ENCODE assay signal across 1 cellular context in the genomic region with DNA sequence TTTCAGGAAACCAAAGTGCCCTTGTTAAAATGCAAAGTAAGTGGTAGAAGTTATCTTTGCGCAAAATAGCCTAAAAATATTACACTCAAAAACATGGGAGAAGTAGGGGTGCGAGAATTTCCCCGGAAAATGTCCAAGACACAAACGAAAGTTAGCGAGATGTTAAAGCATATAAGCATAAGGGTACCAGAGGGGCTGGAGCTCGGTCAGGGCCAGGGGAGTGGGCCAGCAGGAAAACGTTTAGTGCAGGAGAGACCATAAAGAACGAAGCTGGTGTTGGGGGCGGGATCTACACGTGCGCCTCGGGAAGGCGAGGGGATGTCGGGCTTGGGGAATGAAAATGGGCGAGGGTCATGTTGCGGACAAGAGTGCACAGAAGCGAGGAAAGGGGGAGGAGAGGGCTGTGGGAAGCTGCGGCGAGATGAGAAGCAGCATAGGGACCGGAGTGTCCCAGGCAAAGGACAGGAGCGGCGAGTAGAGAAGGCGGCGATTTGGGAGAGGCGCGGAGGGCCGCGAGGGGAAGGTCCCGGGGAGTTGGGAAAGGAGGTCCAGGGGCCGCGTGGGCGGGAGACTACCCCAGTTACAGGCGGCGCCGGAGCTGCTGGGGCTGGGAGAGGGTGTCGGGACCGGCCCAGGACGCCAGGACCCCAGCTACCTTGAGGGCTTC.
TF ChIP-seq lines count a peak whose summit lies in the region.

No MANE protein-coding gene starts in this region.

TF ChIP-seq in K562, 482 proteins besides CTCF, POLR2A, EP300 and RAD21 (continued from another document and continues in another):
- TF ChIP-seq POLR2AphosphoS5 (IDR thresholded peaks at IDR 0.05; ENCODE audit: control insufficient read depth, insufficient read depth, low read depth, low read length), result no peak
- TF ChIP-seq ARNT (IDR thresholded peaks at IDR 0.05), result peak; percentile 57 to 72; a peak in 2 of 4 replicates
- 0 out of 2 replicates have a peak, but pooled peaks have one; percentile 27 for TF ChIP-seq SNIP1 (IDR thresholded peaks at IDR 0.05; ENCODE audit: low read depth)
- no peak for TF ChIP-seq RBM39 (optimal IDR thresholded peaks at IDR 0.05; ENCODE audit: low read depth, low read length)
- no peak for TF ChIP-seq FOXJ2 (tag; IDR thresholded peaks at IDR 0.05)
- no peak for TF ChIP-seq ZNF717 (CRISPR knock-in tag; IDR thresholded peaks at IDR 0.05)
- TF ChIP-seq CBX5 (IDR thresholded peaks at IDR 0.05; ENCODE audit: borderline replicate concordance, low read depth), result no peak
- no peak for TF ChIP-seq SRF (CRISPR knock-in tag; IDR thresholded peaks at IDR 0.05)
- TF ChIP-seq GTF2E2 (tag; IDR thresholded peaks at IDR 0.05), result 0 out of 2 replicates have a peak, but pooled peaks have one; percentile 18
- no peak for TF ChIP-seq XRCC5 (IDR thresholded peaks at IDR 0.05; ENCODE audit: low read depth, low read length)
- TF ChIP-seq ARID1B (IDR thresholded peaks at IDR 0.05), result peak; percentile 44; the same call in 1 of the 2 replicates
- TF ChIP-seq ZC3H11A (IDR thresholded peaks at IDR 0.05; ENCODE audit: low read depth, low read length), result no peak
- no peak for TF ChIP-seq ZNF239 (CRISPR knock-in tag; IDR thresholded peaks at IDR 0.05)
- peak; percentile 86; the same call in 1 of the 2 replicates for TF ChIP-seq NFRKB (IDR thresholded peaks at IDR 0.05; ENCODE audit: low read depth)
- TF ChIP-seq MTA2 (IDR thresholded peaks at IDR 0.05; ENCODE audit: low read depth), result peak; percentile 7; the same call in 1 of the 2 replicates
- TF ChIP-seq FOXM1 (IDR thresholded peaks at IDR 0.05; ENCODE audit: low read depth), result no peak
- TF ChIP-seq FOXM1 (CRISPR knock-in tag; IDR thresholded peaks at IDR 0.05; ENCODE audit: low read depth), result 0 out of 2 replicates have a peak, but pooled peaks have one; percentile 13
- TF ChIP-seq, protein P1, sequence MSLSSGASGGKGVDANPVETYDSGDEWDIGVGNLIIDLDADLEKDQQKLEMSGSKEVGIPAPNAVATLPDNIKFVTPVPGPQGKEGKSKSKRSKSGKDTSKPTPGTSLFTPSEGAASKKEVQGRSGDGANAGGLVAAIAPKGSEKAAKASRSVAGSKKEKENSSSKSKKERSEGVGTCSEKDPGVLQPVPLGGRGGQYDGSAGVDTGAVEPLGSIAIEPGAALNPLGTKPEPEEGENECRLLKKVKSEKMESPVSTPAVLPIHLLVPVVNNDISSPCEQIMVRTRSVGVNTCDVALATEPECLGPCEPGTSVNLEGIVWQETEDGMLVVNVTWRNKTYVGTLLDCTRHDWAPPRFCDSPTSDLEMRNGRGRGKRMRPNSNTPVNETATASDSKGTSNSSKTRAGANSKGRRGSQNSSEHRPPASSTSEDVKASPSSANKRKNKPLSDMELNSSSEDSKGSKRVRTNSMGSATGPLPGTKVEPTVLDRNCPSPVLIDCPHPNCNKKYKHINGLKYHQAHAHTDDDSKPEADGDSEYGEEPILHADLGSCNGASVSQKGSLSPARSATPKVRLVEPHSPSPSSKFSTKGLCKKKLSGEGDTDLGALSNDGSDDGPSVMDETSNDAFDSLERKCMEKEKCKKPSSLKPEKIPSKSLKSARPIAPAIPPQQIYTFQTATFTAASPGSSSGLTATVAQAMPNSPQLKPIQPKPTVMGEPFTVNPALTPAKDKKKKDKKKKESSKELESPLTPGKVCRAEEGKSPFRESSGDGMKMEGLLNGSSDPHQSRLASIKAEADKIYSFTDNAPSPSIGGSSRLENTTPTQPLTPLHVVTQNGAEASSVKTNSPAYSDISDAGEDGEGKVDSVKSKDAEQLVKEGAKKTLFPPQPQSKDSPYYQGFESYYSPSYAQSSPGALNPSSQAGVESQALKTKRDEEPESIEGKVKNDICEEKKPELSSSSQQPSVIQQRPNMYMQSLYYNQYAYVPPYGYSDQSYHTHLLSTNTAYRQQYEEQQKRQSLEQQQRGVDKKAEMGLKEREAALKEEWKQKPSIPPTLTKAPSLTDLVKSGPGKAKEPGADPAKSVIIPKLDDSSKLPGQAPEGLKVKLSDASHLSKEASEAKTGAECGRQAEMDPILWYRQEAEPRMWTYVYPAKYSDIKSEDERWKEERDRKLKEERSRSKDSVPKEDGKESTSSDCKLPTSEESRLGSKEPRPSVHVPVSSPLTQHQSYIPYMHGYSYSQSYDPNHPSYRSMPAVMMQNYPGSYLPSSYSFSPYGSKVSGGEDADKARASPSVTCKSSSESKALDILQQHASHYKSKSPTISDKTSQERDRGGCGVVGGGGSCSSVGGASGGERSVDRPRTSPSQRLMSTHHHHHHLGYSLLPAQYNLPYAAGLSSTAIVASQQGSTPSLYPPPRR (CRISPR knock-in tag; IDR thresholded peaks at IDR 0.05; ENCODE audit: borderline replicate concordance), result peak; percentile 73; the same call in 1 of the 2 replicates
- TF ChIP-seq, protein P2, sequence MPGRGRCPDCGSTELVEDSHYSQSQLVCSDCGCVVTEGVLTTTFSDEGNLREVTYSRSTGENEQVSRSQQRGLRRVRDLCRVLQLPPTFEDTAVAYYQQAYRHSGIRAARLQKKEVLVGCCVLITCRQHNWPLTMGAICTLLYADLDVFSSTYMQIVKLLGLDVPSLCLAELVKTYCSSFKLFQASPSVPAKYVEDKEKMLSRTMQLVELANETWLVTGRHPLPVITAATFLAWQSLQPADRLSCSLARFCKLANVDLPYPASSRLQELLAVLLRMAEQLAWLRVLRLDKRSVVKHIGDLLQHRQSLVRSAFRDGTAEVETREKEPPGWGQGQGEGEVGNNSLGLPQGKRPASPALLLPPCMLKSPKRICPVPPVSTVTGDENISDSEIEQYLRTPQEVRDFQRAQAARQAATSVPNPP (IDR thresholded peaks at IDR 0.05; ENCODE audit: borderline replicate concordance, insufficient read depth, insufficient read length), result no peak
- TF ChIP-seq, protein P3, sequence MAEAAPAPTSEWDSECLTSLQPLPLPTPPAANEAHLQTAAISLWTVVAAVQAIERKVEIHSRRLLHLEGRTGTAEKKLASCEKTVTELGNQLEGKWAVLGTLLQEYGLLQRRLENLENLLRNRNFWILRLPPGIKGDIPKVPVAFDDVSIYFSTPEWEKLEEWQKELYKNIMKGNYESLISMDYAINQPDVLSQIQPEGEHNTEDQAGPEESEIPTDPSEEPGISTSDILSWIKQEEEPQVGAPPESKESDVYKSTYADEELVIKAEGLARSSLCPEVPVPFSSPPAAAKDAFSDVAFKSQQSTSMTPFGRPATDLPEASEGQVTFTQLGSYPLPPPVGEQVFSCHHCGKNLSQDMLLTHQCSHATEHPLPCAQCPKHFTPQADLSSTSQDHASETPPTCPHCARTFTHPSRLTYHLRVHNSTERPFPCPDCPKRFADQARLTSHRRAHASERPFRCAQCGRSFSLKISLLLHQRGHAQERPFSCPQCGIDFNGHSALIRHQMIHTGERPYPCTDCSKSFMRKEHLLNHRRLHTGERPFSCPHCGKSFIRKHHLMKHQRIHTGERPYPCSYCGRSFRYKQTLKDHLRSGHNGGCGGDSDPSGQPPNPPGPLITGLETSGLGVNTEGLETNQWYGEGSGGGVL (CRISPR knock-in tag; IDR thresholded peaks at IDR 0.05), result no peak
- peak; percentile 41 to 52; a peak in 3 of 4 replicates for TF ChIP-seq TRIM24 (IDR thresholded peaks at IDR 0.05)
- peak; percentile 77; the same call in 1 of the 2 replicates for TF ChIP-seq SMARCA4 (IDR thresholded peaks at IDR 0.05)
- TF ChIP-seq ZZZ3 (IDR thresholded peaks at IDR 0.05), result no peak
- TF ChIP-seq, protein P4, sequence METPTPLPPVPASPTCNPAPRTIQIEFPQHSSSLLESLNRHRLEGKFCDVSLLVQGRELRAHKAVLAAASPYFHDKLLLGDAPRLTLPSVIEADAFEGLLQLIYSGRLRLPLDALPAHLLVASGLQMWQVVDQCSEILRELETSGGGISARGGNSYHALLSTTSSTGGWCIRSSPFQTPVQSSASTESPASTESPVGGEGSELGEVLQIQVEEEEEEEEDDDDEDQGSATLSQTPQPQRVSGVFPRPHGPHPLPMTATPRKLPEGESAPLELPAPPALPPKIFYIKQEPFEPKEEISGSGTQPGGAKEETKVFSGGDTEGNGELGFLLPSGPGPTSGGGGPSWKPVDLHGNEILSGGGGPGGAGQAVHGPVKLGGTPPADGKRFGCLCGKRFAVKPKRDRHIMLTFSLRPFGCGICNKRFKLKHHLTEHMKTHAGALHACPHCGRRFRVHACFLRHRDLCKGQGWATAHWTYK (CRISPR knock-in tag; IDR thresholded peaks at IDR 0.05), result no peak
- TF ChIP-seq NCOA1 (IDR thresholded peaks at IDR 0.05; ENCODE audit: low read depth), result peak; percentile 71; the same call in 1 of the 2 replicates
- no peak for TF ChIP-seq ETV6 (IDR thresholded peaks at IDR 0.05; ENCODE audit: borderline replicate concordance in 1 of 2, low read depth in 2 of 2, low read length in 1 of 2)
- TF ChIP-seq ETV6 (CRISPR knock-in tag; IDR thresholded peaks at IDR 0.05; ENCODE audit: borderline replicate concordance), result no peak; the same call in 1 of the 2 replicates
- TF ChIP-seq, protein P5, sequence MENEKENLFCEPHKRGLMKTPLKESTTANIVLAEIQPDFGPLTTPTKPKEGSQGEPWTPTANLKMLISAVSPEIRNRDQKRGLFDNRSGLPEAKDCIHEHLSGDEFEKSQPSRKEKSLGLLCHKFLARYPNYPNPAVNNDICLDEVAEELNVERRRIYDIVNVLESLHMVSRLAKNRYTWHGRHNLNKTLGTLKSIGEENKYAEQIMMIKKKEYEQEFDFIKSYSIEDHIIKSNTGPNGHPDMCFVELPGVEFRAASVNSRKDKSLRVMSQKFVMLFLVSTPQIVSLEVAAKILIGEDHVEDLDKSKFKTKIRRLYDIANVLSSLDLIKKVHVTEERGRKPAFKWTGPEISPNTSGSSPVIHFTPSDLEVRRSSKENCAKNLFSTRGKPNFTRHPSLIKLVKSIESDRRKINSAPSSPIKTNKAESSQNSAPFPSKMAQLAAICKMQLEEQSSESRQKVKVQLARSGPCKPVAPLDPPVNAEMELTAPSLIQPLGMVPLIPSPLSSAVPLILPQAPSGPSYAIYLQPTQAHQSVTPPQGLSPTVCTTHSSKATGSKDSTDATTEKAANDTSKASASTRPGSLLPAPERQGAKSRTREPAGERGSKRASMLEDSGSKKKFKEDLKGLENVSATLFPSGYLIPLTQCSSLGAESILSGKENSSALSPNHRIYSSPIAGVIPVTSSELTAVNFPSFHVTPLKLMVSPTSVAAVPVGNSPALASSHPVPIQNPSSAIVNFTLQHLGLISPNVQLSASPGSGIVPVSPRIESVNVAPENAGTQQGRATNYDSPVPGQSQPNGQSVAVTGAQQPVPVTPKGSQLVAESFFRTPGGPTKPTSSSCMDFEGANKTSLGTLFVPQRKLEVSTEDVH (IDR thresholded peaks at IDR 0.05; ENCODE audit: low read depth, partially characterized antibody), result peak; percentile 47
- peak; percentile 54 for TF ChIP-seq BRD9 (IDR thresholded peaks at IDR 0.05; ENCODE audit: low read depth, partially characterized antibody)
- TF ChIP-seq CCNT2 (IDR thresholded peaks at IDR 0.05; ENCODE audit: borderline replicate concordance, extremely low read depth, insufficient read length, low read depth, low read length), result no peak
- TF ChIP-seq KLF16 (IDR thresholded peaks at IDR 0.05), result no peak
- TF ChIP-seq, protein P6, sequence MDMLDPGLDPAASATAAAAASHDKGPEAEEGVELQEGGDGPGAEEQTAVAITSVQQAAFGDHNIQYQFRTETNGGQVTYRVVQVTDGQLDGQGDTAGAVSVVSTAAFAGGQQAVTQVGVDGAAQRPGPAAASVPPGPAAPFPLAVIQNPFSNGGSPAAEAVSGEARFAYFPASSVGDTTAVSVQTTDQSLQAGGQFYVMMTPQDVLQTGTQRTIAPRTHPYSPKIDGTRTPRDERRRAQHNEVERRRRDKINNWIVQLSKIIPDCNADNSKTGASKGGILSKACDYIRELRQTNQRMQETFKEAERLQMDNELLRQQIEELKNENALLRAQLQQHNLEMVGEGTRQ (CRISPR knock-in tag; IDR thresholded peaks at IDR 0.05), result no peak
- TF ChIP-seq KAT2B (IDR thresholded peaks at IDR 0.05; ENCODE audit: low read depth, low read length), result no peak
- TF ChIP-seq, protein P7, sequence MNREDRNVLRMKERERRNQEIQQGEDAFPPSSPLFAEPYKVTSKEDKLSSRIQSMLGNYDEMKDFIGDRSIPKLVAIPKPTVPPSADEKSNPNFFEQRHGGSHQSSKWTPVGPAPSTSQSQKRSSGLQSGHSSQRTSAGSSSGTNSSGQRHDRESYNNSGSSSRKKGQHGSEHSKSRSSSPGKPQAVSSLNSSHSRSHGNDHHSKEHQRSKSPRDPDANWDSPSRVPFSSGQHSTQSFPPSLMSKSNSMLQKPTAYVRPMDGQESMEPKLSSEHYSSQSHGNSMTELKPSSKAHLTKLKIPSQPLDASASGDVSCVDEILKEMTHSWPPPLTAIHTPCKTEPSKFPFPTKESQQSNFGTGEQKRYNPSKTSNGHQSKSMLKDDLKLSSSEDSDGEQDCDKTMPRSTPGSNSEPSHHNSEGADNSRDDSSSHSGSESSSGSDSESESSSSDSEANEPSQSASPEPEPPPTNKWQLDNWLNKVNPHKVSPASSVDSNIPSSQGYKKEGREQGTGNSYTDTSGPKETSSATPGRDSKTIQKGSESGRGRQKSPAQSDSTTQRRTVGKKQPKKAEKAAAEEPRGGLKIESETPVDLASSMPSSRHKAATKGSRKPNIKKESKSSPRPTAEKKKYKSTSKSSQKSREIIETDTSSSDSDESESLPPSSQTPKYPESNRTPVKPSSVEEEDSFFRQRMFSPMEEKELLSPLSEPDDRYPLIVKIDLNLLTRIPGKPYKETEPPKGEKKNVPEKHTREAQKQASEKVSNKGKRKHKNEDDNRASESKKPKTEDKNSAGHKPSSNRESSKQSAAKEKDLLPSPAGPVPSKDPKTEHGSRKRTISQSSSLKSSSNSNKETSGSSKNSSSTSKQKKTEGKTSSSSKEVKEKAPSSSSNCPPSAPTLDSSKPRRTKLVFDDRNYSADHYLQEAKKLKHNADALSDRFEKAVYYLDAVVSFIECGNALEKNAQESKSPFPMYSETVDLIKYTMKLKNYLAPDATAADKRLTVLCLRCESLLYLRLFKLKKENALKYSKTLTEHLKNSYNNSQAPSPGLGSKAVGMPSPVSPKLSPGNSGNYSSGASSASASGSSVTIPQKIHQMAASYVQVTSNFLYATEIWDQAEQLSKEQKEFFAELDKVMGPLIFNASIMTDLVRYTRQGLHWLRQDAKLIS (CRISPR knock-in tag; IDR thresholded peaks at IDR 0.05), result peak; percentile 65; the same call in 1 of the 2 replicates
- peak; percentile 40; the same call in 1 of the 2 replicates for TF ChIP-seq MXI1 (IDR thresholded peaks at IDR 0.05; ENCODE audit: low read depth, low read length)
- 0 out of 2 replicates have a peak, but pooled peaks have one; percentile 18 for TF ChIP-seq ESRRA (IDR thresholded peaks at IDR 0.05; ENCODE audit: borderline replicate concordance, low read depth)
- no peak for TF ChIP-seq RB1 (IDR thresholded peaks at IDR 0.05; ENCODE audit: low read depth)
- TF ChIP-seq NELFE (IDR thresholded peaks at IDR 0.05; ENCODE audit: insufficient read depth, insufficient read length), result no peak
- TF ChIP-seq MIER1 (IDR thresholded peaks at IDR 0.05; ENCODE audit: low read depth), result peak; percentile 71; the same call in 1 of the 2 replicates
- TF ChIP-seq, protein P8, sequence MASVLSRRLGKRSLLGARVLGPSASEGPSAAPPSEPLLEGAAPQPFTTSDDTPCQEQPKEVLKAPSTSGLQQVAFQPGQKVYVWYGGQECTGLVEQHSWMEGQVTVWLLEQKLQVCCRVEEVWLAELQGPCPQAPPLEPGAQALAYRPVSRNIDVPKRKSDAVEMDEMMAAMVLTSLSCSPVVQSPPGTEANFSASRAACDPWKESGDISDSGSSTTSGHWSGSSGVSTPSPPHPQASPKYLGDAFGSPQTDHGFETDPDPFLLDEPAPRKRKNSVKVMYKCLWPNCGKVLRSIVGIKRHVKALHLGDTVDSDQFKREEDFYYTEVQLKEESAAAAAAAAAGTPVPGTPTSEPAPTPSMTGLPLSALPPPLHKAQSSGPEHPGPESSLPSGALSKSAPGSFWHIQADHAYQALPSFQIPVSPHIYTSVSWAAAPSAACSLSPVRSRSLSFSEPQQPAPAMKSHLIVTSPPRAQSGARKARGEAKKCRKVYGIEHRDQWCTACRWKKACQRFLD (CRISPR knock-in tag; IDR thresholded peaks at IDR 0.05), result no peak
- TF ChIP-seq FIP1L1 (IDR thresholded peaks at IDR 0.05; ENCODE audit: low read depth, low read length, poor library complexity, severe bottlenecking), result no peak
- TF ChIP-seq ZNF274 (IDR thresholded peaks at IDR 0.05; ENCODE audit: borderline replicate concordance, low read depth, low read length), result no peak
